14 cellular contexts compared by ENCODE assay signal in genomic region chr1:234759888-234760287, GRCh38.
A peak's percentile ranks its signal among the peaks of the same experiment; 100 is the strongest.
DNase-seq lines count a peak whose midpoint lies in the region; ATAC-seq and TF ChIP-seq lines count a peak whose summit lies in the region.
"Had no signal": no experiment of that assay in that cellular context is flagged by ENCODE, and none has a peak within 500 bp of the region (broad histone marks: within the 10 kb centered on the region; RNA-seq: fewer than 3 reads in every experiment).

No MANE protein-coding gene starts in this region.

- no peaks in the 10 kb centered on the region for H3K27me3 ChIP-seq in BLaER1 treated with 17β-estradiol and CSF1 and Interleukin-3, amounts not matched to agents 10 nM and 100 nM
- H3K27me3 ChIP-seq in H9 (ENCODE audit: insufficient read depth, low read length) (no peaks in the 10 kb centered on the region), neural progenitor cell (no peaks in the 10 kb centered on the region), mammary epithelial cell (ENCODE audit: insufficient read depth, low read length) (no peaks in the 10 kb centered on the region)
- H3K27me3 ChIP-seq: SJCRH30 had no signal

- no peak overlapping the region for H3K14ac ChIP-seq in H9 (ENCODE audit: insufficient read depth, low read length)

- H3K4me1 ChIP-seq in BLaER1 treated with 17β-estradiol and CSF1 and Interleukin-3, amounts not matched to agents 10 nM and 100 nM = peaks cover 26 to 55% (median 47%) of the 10 kb centered on the region in 10 experiments
- H3K4me1 ChIP-seq in H9 (ENCODE audit: insufficient read depth, low read length) = peaks cover 7% of the 10 kb centered on the region; the same call in 1 of the 2 replicates
- H3K4me1 ChIP-seq in neural progenitor cell = peaks cover 5% of the 10 kb centered on the region
- H3K4me1 ChIP-seq in mammary epithelial cell (ENCODE audit: insufficient read depth, low read length) = no peaks in the 10 kb centered on the region

- no peaks in the 10 kb centered on the region for H3K79me2 ChIP-seq in H9 (ENCODE audit: insufficient read depth, low read length)
- H3K79me2 ChIP-seq in neural progenitor cell (ENCODE audit: low read depth) = no peaks in the 10 kb centered on the region
- no peaks in the 10 kb centered on the region for H3K79me2 ChIP-seq in mammary epithelial cell (ENCODE audit: insufficient read depth, low read length)

- H2BK120ac ChIP-seq in H9 (ENCODE audit: low read depth, low read length, poor library complexity, severe bottlenecking) = no peak overlapping the region

- TF ChIP-seq CTCF in H9 (conservative IDR thresholded peaks at IDR 0.05) (no peak), neural progenitor cell (IDR thresholded peaks at IDR 0.05) (no peak), mammary epithelial cell (conservative IDR thresholded peaks at IDR 0.05 in 1 of 2, IDR thresholded peaks at IDR 0.05 in 1 of 2; ENCODE audit: extremely low read depth in 1 of 2, insufficient read depth in 1 of 2, low read depth in 1 of 2, low read length in 2 of 2) (no peak)

- H3K27ac ChIP-seq in BLaER1 treated with 17β-estradiol and CSF1 and Interleukin-3, amounts not matched to agents 10 nM and 100 nM = peak overlapping the region in 8 of 11 experiments; percentile 29 to 69 (median 54); a peak in 10 of 22 replicates
- H3K27ac ChIP-seq in H9 (ENCODE audit: insufficient read length, low read depth, low read length) (no peak overlapping the region), neural progenitor cell (no peak overlapping the region), mammary epithelial cell (ENCODE audit: insufficient read depth, low read depth, low read length) (no peak overlapping the region)
- H3K27ac ChIP-seq: RWPE1, SJCRH30 had no signal

- CTCF ChIA-PET in mammary epithelial cell (lab: Charles Lee; ENCODE audit: low non-redundant PET) = no interaction called here

- no peaks in the 10 kb centered on the region for H3K79me1 ChIP-seq in H9 (ENCODE audit: insufficient read depth, low read depth, low read length, poor library complexity, severe bottlenecking)

- H2AK5ac ChIP-seq in H9 (ENCODE audit: insufficient read length, low read length) = no peak overlapping the region

- intact Hi-C loops in mammary epithelial cell (cut with micrococcal nuclease) = no loop called here

- H3K27me3 Mint-ChIP-seq in H9 (ENCODE audit: low read depth) (peaks cover 4% of the 10 kb centered on the region), neural progenitor cell (ENCODE audit: insufficient read depth, low read depth) (peaks cover 5% of the 10 kb centered on the region)
- H3K27me3 Mint-ChIP-seq in central memory CD8-positive, alpha-beta T cell = no peaks in the 10 kb centered on the region

- BruUV-seq in mammary epithelial cell (replicated peaks; lab: Mats Ljungman, UMichigan) = no TSS peak

- ATAC-seq in central memory CD8-positive, alpha-beta T cell (replicated peaks; ENCODE audit: extremely low read depth, poor library complexity, severe bottlenecking) = no peak

- H4K8ac ChIP-seq in H9 (replicated peaks; ENCODE audit: insufficient read length, low read depth, low read length) = no peak overlapping the region

- H3K9ac ChIP-seq in BLaER1 treated with 17β-estradiol and CSF1 and Interleukin-3, amounts not matched to agents 10 nM and 100 nM = no peak overlapping the region
- H3K9ac ChIP-seq in H9 (ENCODE audit: extremely low read depth, insufficient read length, low read length) (no peak overlapping the region), neural progenitor cell (no peak overlapping the region), mammary epithelial cell (ENCODE audit: insufficient read depth, low read length) (no peak overlapping the region)

- peak overlapping the region in 2 of 3 experiments; percentile 81 to 93; a peak in 5 of 7 replicates for H3K27ac Mint-ChIP-seq in H9
- H3K27ac Mint-ChIP-seq in central memory CD8-positive, alpha-beta T cell (ENCODE audit: low read depth) = peak overlapping the region; percentile 37
- H3K27ac Mint-ChIP-seq in neural progenitor cell = peak overlapping the region; percentile 91

- no peak overlapping the region; a peak in 1 of 5 replicates for H3K4me3 Mint-ChIP-seq in H9
- no peak overlapping the region for H3K4me3 Mint-ChIP-seq in central memory CD8-positive, alpha-beta T cell
- no peak overlapping the region for H3K4me3 Mint-ChIP-seq in neural progenitor cell

- no peak overlapping the region for H2BK12ac ChIP-seq in H9 (ENCODE audit: insufficient read length, low read depth, low read length)

- H3F3A ChIP-seq in neural progenitor cell (ENCODE audit: low read depth) = no peaks in the 10 kb centered on the region

- H3K36me3 Mint-ChIP-seq in H9 (ENCODE audit: insufficient read depth in 1 of 3, low read depth in 3 of 3) (no peaks in the 10 kb centered on the region), neural progenitor cell (no peaks in the 10 kb centered on the region)
- H3K36me3 Mint-ChIP-seq in central memory CD8-positive, alpha-beta T cell (ENCODE audit: insufficient read depth) = peaks cover 5% of the 10 kb centered on the region

- DNase-seq in H9 (no peak), neural progenitor cell (ENCODE audit: low spot score) (no peak), NCI-H2171 (lab: John Stamatoyannopoulos, UW) (no peak), NCI-H2029 (lab: John Stamatoyannopoulos, UW) (no peak), mammary epithelial cell (no peak), medulla oblongata (ENCODE audit: extremely low spot score) (no peak)
- no peak for DNase-seq in central memory CD8-positive, alpha-beta T cell (ENCODE audit: low spot score in 2 of 2)
- DNase-seq: GOT3, Kasumi-1, NCI-H1930, NCI-H526 treated with DMSO at 0.1 percent for 48 hours, SJCRH30 had no signal

- H2BK15ac ChIP-seq in H9 (ENCODE audit: low read depth, low read length) = no peak overlapping the region

- H4K5ac ChIP-seq in H9 (ENCODE audit: insufficient read length, low read depth, low read length) = no peak overlapping the region

- no CpG with 5 or more reads among the region's 11 CpGs for WGBS in H9 (ENCODE audit: extremely low coverage, insufficient read length, low lambda C conversion rate)
- 97% methylated on average over 11 of the region's 11 CpGs for WGBS in mammary epithelial cell (ENCODE audit: low coverage, missing lambda C conversion rate)

- H3K9me3 ChIP-seq in BLaER1 treated with 17β-estradiol and CSF1 and Interleukin-3, amounts not matched to agents 10 nM and 100 nM (replicated peaks in 1 of 11) = peaks cover 0 to 4% (median 0%) of the 10 kb centered on the region in 11 experiments; a peak in 5 of 22 replicates
- H3K9me3 ChIP-seq in H9 (ENCODE audit: control insufficient read depth, low read depth, low read length) (no peaks in the 10 kb centered on the region), neural progenitor cell (ENCODE audit: low read depth) (no peaks in the 10 kb centered on the region), mammary epithelial cell (replicated peaks; ENCODE audit: insufficient read depth, low read length) (no peaks in the 10 kb centered on the region)
- H3K9me3 ChIP-seq: SJCRH30 had no signal

- H3K4me3 ChIP-seq in BLaER1 treated with 17β-estradiol and CSF1 and Interleukin-3, amounts not matched to agents 10 nM and 100 nM = no peak overlapping the region
- H3K4me3 ChIP-seq in neural progenitor cell = no peak overlapping the region
- no peak overlapping the region for H3K4me3 ChIP-seq in mammary epithelial cell (replicated peaks in 1 of 3; ENCODE audit: insufficient read depth in 1 of 3, low read depth in 2 of 3, low read length in 3 of 3)
- H3K4me3 ChIP-seq: SJCRH30 had no signal

- H3K4me2 ChIP-seq in BLaER1 treated with 17β-estradiol and CSF1 and Interleukin-3, amounts not matched to agents 10 nM and 100 nM = peak overlapping the region; percentile 25 to 72 (median 68); a peak in 21 of 22 replicates
- H3K4me2 ChIP-seq in H9 (ENCODE audit: insufficient read depth, insufficient read length, low read length) (no peak overlapping the region), neural progenitor cell (no peak overlapping the region), mammary epithelial cell (ENCODE audit: insufficient read depth, low read depth, low read length) (no peak overlapping the region)

- H3K36me3 ChIP-seq in BLaER1 treated with 17β-estradiol and CSF1 and Interleukin-3, amounts not matched to agents 10 nM and 100 nM = no peaks in the 10 kb centered on the region
- H3K36me3 ChIP-seq in neural progenitor cell = no peaks in the 10 kb centered on the region
- H3K36me3 ChIP-seq in mammary epithelial cell (ENCODE audit: insufficient read depth, low read length) = no peaks in the 10 kb centered on the region
- H3K36me3 ChIP-seq: SJCRH30 had no signal

- H3K4ac ChIP-seq in H9 (ENCODE audit: low read depth, low read length) = no peak overlapping the region

- H3K56ac ChIP-seq in H9 (ENCODE audit: insufficient read length, low read depth, low read length) = no peak overlapping the region

- peak overlapping the region; percentile 25 for H3K18ac ChIP-seq in H9 (ENCODE audit: insufficient read length, low read depth, low read length)

- no peak overlapping the region for H2BK20ac ChIP-seq in H9 (ENCODE audit: low read depth, low read length, poor library complexity, severe bottlenecking)

- no peaks in the 10 kb centered on the region for H3K23me2 ChIP-seq in H9 (ENCODE audit: insufficient read length, low read depth, low read length, poor library complexity, severe bottlenecking)

- H2BK5ac ChIP-seq in H9 (ENCODE audit: insufficient read length, low read length) = no peak overlapping the region

- no peak overlapping the region for H3T11ph ChIP-seq in H9 (ENCODE audit: low read length)

- in situ Hi-C loops in mammary epithelial cell (cut with MboI; ENCODE audit: low sequenced_read_pairs in 2 of 2) = no loop called here

- H3K23ac ChIP-seq in H9 (ENCODE audit: insufficient read length, low read depth, low read length) = no peak overlapping the region

- dilution Hi-C loops in mammary epithelial cell (cut with HindIII; ENCODE audit: low sequenced_read_pairs) = loop anchor here (5.0 kb wide), 1 partner anchor 92 kb away; no protein-coding TSS in a partner anchor

- H2AFZ ChIP-seq in H9 (ENCODE audit: low read length) (no peak overlapping the region), neural progenitor cell (replicated peaks) (peak overlapping the region; percentile 88), mammary epithelial cell (ENCODE audit: low read depth, low read length) (no peak overlapping the region)

- H3K9me3 Mint-ChIP-seq in H9 = peaks cover 0 to 7% of the 10 kb centered on the region in 2 experiments; a peak in 3 of 5 replicates
- H3K9me3 Mint-ChIP-seq in central memory CD8-positive, alpha-beta T cell = no peaks in the 10 kb centered on the region
- H3K9me3 Mint-ChIP-seq in neural progenitor cell = no peaks in the 10 kb centered on the region

- H3K4me1 Mint-ChIP-seq in H9 (peaks cover 18 to 20% of the 10 kb centered on the region in 2 experiments), neural progenitor cell (peaks cover 25% of the 10 kb centered on the region)
- peaks cover 28% of the 10 kb centered on the region for H3K4me1 Mint-ChIP-seq in central memory CD8-positive, alpha-beta T cell

- no peak overlapping the region for H4K91ac ChIP-seq in H9 (ENCODE audit: insufficient read length, low read depth, low read length)

- no peaks in the 10 kb centered on the region for H4K20me1 ChIP-seq in BLaER1 treated with 17β-estradiol and CSF1 and Interleukin-3, amounts not matched to agents 10 nM and 100 nM
- H4K20me1 ChIP-seq in H9 (ENCODE audit: control insufficient read depth, insufficient read depth, insufficient read length) (no peaks in the 10 kb centered on the region), neural progenitor cell (ENCODE audit: low read depth) (no peaks in the 10 kb centered on the region), mammary epithelial cell (ENCODE audit: insufficient read depth, low read length) (no peaks in the 10 kb centered on the region)

Comparison
In these comparisons a context has a peak if more than half of its experiments do, and no peak if none do; other contexts are left out.
1. H3K27ac ChIP-seq: peak in BLaER1 treated with 17β-estradiol and CSF1 and Interleukin-3, amounts not matched to agents 10 nM and 100 nM (8 of 11); none in H9 (single experiment), neural progenitor cell (single experiment) and mammary epithelial cell (single experiment).
2. H3K4me2 ChIP-seq: peak in BLaER1 treated with 17β-estradiol and CSF1 and Interleukin-3, amounts not matched to agents 10 nM and 100 nM (11 of 11); none in H9 (single experiment), neural progenitor cell (single experiment) and mammary epithelial cell (single experiment).
3. H3K27ac Mint-ChIP-seq: peak in every context shown above with its lines; median percentile 91 in neural progenitor cell; 87 in H9; 37 in central memory CD8-positive, alpha-beta T cell.